In the genomic region with DNA sequence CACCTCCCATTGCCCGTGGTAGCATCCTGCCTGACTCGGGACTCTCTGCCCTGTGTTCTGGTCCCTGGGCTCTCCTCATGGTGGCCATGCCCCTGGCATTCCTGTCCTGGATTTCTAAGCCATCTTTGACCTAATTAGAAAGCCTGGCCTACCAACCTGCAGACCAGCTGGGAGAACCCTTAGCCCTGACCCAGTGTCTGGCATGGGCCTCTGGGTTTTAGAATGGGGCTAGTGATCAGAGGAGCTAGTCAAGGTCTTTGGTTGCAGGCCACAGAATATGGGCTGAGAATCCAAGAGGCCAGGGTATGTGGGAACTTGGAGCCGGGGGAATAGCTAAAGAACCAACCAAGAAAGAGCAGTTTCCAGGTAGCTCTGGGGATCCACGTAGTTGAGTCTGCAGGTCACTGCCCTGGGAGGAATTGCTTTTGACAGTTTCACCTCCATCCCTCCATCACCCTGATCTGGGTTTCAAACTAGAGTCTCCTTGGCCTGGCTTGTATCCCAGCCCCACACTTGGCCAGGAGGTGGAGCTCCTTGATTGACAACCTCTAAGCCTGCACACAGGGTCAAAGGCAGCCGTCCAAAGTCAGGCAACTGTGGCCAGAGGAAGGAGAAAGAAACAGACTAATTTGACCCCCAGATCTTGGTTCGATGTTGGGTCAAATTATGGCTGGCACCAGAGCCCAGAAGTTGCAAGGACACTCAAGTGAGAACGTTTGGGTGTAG, we compare ENCODE assay signal across 9 cellular contexts. TPM values are rescaled to one million over a fixed set of nuclear protein-coding genes. Genes with fewer than 3 reads are reported as not detected.
A peak's percentile ranks its signal among the peaks of the same experiment; 100 is the strongest.
DNase-seq lines count a peak whose midpoint lies in the region; ATAC-seq and TF ChIP-seq lines count a peak whose summit lies in the region.
"Had no signal": no experiment of that assay in that cellular context is flagged by ENCODE, and none has a peak within 500 bp of the region (broad histone marks: within the 10 kb centered on the region; RNA-seq: fewer than 3 reads in every experiment).

No MANE protein-coding gene starts in this region.

- no peaks in the 10 kb centered on the region for H3K27me3 ChIP-seq in gastroesophageal sphincter
- H3K27me3 ChIP-seq in parathyroid adenoma (ENCODE audit: control insufficient read depth, insufficient read depth, low read length), result no peaks in the 10 kb centered on the region

- peak; percentile 28 for DNase-seq in NCI-H2196 (lab: John Stamatoyannopoulos, UW; ENCODE audit: unreplicated experiment)
- no peak for DNase-seq in NCI-H2196 treated with DMSO at 0.1 percent for 48 hours (lab: John Stamatoyannopoulos, UW; ENCODE audit: unreplicated experiment)
- DNase-seq in NCI-H69 (lab: John Stamatoyannopoulos, UW), result peak; percentile 66
- DNase-seq in activated T-cell treated with anti-CD3 and anti-CD28 coated beads for 48 hours (ENCODE audit: low read depth), result peak; percentile 40
- DNase-seq in NCI-H1436 (lab: John Stamatoyannopoulos, UW), result no peak

- 43 to 67% methylated on average over 3 to 6 of the region's 7 CpGs for WGBS in gastroesophageal sphincter (ENCODE audit: low coverage in 1 of 2), 2 donors

- ATAC-seq in gastroesophageal sphincter, result peak; percentile 58
- ATAC-seq in GM18907 (IDR thresholded peaks at IDR 0.05; ENCODE audit: unreplicated experiment), result no peak

- TF ChIP-seq CTCF in gastroesophageal sphincter (IDR thresholded peaks at IDR 0.05), result peak in 3 of 4 experiments; percentile 34 to 56 (median 41)
- peak; percentile 42 for TF ChIP-seq CTCF in parathyroid adenoma (IDR thresholded peaks at IDR 0.05)

- H2AFZ ChIP-seq in parathyroid adenoma, result no peak overlapping the region

- H3K4me1 ChIP-seq in gastroesophageal sphincter (peaks cover 0 to 7% (median 0%) of the 10 kb centered on the region in 3 donors), parathyroid adenoma (no peaks in the 10 kb centered on the region)

- H3K4me3 ChIP-seq in gastroesophageal sphincter (no peak overlapping the region), parathyroid adenoma (ENCODE audit: low read depth, low read length) (no peak overlapping the region)

- H3K36me3 ChIP-seq in gastroesophageal sphincter (no peaks in the 10 kb centered on the region), parathyroid adenoma (ENCODE audit: control insufficient read depth, insufficient read depth, low read length) (no peaks in the 10 kb centered on the region)

- no peak for TF ChIP-seq EP300 in gastroesophageal sphincter (IDR thresholded peaks at IDR 0.05)

- H3K27ac ChIP-seq in gastroesophageal sphincter (no peak overlapping the region), parathyroid adenoma (no peak overlapping the region)
- H3K27ac ChIP-seq: C4-2B had no signal

- TF ChIP-seq POLR2A in gastroesophageal sphincter (IDR thresholded peaks at IDR 0.05), result no peak

- H3K79me2 ChIP-seq in parathyroid adenoma, result no peaks in the 10 kb centered on the region

- H3K9me3 ChIP-seq in gastroesophageal sphincter (no peaks in the 10 kb centered on the region), parathyroid adenoma (ENCODE audit: control insufficient read depth, low read length) (no peaks in the 10 kb centered on the region)

- no peak overlapping the region for H3K4me2 ChIP-seq in parathyroid adenoma (ENCODE audit: low read length)

- H3K9ac ChIP-seq in parathyroid adenoma, result no peak overlapping the region

RNA-seq across cellular contexts. Expression of a gene that starts 54.7 kb away (rescaled TPM):
- 10 to 100 TPM; 15.9 to 21.8 (median 18.0) TPM for total RNA-seq in gastroesophageal sphincter

Comparison
In these comparisons a context has a peak if more than half of its experiments do, and no peak if none do; other contexts are left out.
1. DNase-seq: peak in NCI-H2196 (single experiment), NCI-H69 (single experiment) and activated T-cell treated with anti-CD3 and anti-CD28 coated beads for 48 hours (single experiment); none in NCI-H2196 treated with DMSO at 0.1 percent for 48 hours (single experiment) and NCI-H1436 (single experiment).